ENCODE assay signal across 22 cellular contexts in genomic region chr17:7080445-7081041, GRCh38. TPM values are rescaled to one million over a fixed set of nuclear protein-coding genes. Genes with fewer than 3 reads are reported as not detected.
A peak's percentile ranks its signal among the peaks of the same experiment; 100 is the strongest.
DNase-seq lines count a peak whose midpoint lies in the region; ATAC-seq and TF ChIP-seq lines count a peak whose summit lies in the region.
"Had no signal": no experiment of that assay in that cellular context is flagged by ENCODE, and none has a peak within 500 bp of the region (broad histone marks: within the 10 kb centered on the region; RNA-seq: fewer than 3 reads in every experiment).

No MANE protein-coding gene starts in this region.

- CTCF ChIA-PET in activated CD8-positive, alpha-beta memory T cell treated with anti-CD3 and anti-CD28 coated beads, Interleukin-2, amount 10 ng/mL, durations not matched to agents 7 days and 5 days (lab: Charles Lee): interaction anchor here (1.0 to 2.0 kb wide), 4 partner anchors 29 to 170 kb away, joined by 3 to 10 read pairs (median 4); no protein-coding TSS in a partner anchor

- intact Hi-C loops in body of pancreas (cut with DNase I) (no loop called here), heart left ventricle (cut with DNase I) (no loop called here), tibial artery (cut with DNase I; ENCODE audit: low total_unique reads) (no loop called here)

- no peaks in the 10 kb centered on the region for H3K27me3 ChIP-seq in body of pancreas
- H3K27me3 ChIP-seq in heart left ventricle: no peaks in the 10 kb centered on the region
- no peaks in the 10 kb centered on the region for H3K27me3 ChIP-seq in muscle layer of duodenum (ENCODE audit: low read depth, low read length)
- peaks cover 0 to 2% of the 10 kb centered on the region in 2 donors for H3K27me3 ChIP-seq in tibial artery

- H3K4me3 Mint-ChIP-seq in type B pancreatic cell: no peak overlapping the region
- H3K4me3 Mint-ChIP-seq in activated CD8-positive, alpha-beta memory T cell treated with anti-CD3 and anti-CD28 coated beads, Interleukin-2, amount 10 ng/mL, durations not matched to agents 7 days and 5 days: no peak overlapping the region
- H3K4me3 Mint-ChIP-seq: activated naive CD8-positive, alpha-beta T cell treated with anti-CD3 and anti-CD28 coated beads, Interleukin-2, amount 10 ng/mL, durations not matched to agents 7 days and 5 days; activated T-cell treated with anti-CD3 and anti-CD28 coated beads, Interleukin-2, amount 50 U/mL, for 72 hours; brain had no signal

- no peaks in the 10 kb centered on the region for H3K36me3 Mint-ChIP-seq in type B pancreatic cell
- H3K36me3 Mint-ChIP-seq in activated CD8-positive, alpha-beta memory T cell treated with anti-CD3 and anti-CD28 coated beads, Interleukin-2, amount 10 ng/mL, durations not matched to agents 7 days and 5 days: no peaks in the 10 kb centered on the region
- H3K36me3 Mint-ChIP-seq: activated naive CD8-positive, alpha-beta T cell treated with anti-CD3 and anti-CD28 coated beads, Interleukin-2, amount 10 ng/mL, durations not matched to agents 7 days and 5 days; brain; CD8-positive, alpha-beta memory T cell had no signal

- peak; percentile 53 for ATAC-seq in body of pancreas
- peak; percentile 42 to 87 (median 72) for ATAC-seq in heart left ventricle
- no peak for ATAC-seq in activated CD8-positive, alpha-beta memory T cell treated with anti-CD3 and anti-CD28 coated beads, Interleukin-2, amount 10 ng/mL, durations not matched to agents 7 days and 5 days
- ATAC-seq in GM21423 (IDR thresholded peaks at IDR 0.05; ENCODE audit: unreplicated experiment): no peak
- ATAC-seq: activated T-cell treated with anti-CD3 and anti-CD28 coated beads, Interleukin-2, amount 50 U/mL, for 72 hours; SK-N-SH treated with all-trans-retinoic acid at 6 μM for 48 hours had no signal

- H3K4me1 Mint-ChIP-seq in type B pancreatic cell (ENCODE audit: unreplicated experiment): no peaks in the 10 kb centered on the region
- H3K4me1 Mint-ChIP-seq in activated CD8-positive, alpha-beta memory T cell treated with anti-CD3 and anti-CD28 coated beads, Interleukin-2, amount 10 ng/mL, durations not matched to agents 7 days and 5 days: peaks cover 28% of the 10 kb centered on the region
- H3K4me1 Mint-ChIP-seq: brain had no signal

- peak; percentile 18 to 38 (median 24) for DNase-seq in body of pancreas
- DNase-seq in heart left ventricle: peak in 3 of 5 donors; percentile 36 to 69 (median 61)
- DNase-seq in tibial artery: peak; percentile 72 to 78
- no peak for DNase-seq in type B pancreatic cell (ENCODE audit: extremely low spot score, unreplicated experiment)
- DNase-seq in activated CD8-positive, alpha-beta memory T cell treated with anti-CD3 and anti-CD28 coated beads, Interleukin-2, amount 10 ng/mL, durations not matched to agents 7 days and 5 days: no peak
- DNase-seq: activated CD4-positive, CD25-positive, alpha-beta regulatory T cell; activated naive CD8-positive, alpha-beta T cell treated with anti-CD3 and anti-CD28 coated beads, Interleukin-2, amount 10 ng/mL, durations not matched to agents 7 days and 5 days; activated T-cell treated with anti-CD3 and anti-CD28 coated beads, Interleukin-2, amount 50 U/mL, for 72 hours; CD8-positive, alpha-beta memory T cell; DMS53; NCI-H1092 treated with DMSO at 0.1 percent for 48 hours; NCI-H2081 treated with DMSO at 0.1 percent for 48 hours; NCI-H510A; nucleus accumbens; stimulated activated CD4-positive, alpha-beta T cell treated with anti-CD3 and anti-CD28 coated beads, Interleukin-2, amount 100 ng/mL, for 24 hours; T-helper 9 cell had no signal

- H3K4me1 ChIP-seq in body of pancreas: no peaks in the 10 kb centered on the region
- H3K4me1 ChIP-seq in heart left ventricle: peaks cover 0 to 39% (median 0%) of the 10 kb centered on the region in 12 donors
- H3K4me1 ChIP-seq in muscle layer of duodenum (ENCODE audit: control insufficient read depth in 1 of 2, insufficient read depth in 2 of 2, low read length in 2 of 2): no peaks in the 10 kb centered on the region
- H3K4me1 ChIP-seq in tibial artery: peaks cover 0 to 4% (median 0%) of the 10 kb centered on the region in 4 donors

- no peak overlapping the region for H3K27ac Mint-ChIP-seq in type B pancreatic cell
- no peak overlapping the region for H3K27ac Mint-ChIP-seq in activated CD8-positive, alpha-beta memory T cell treated with anti-CD3 and anti-CD28 coated beads, Interleukin-2, amount 10 ng/mL, durations not matched to agents 7 days and 5 days
- H3K27ac Mint-ChIP-seq: activated naive CD8-positive, alpha-beta T cell treated with anti-CD3 and anti-CD28 coated beads, Interleukin-2, amount 10 ng/mL, durations not matched to agents 7 days and 5 days; activated T-cell treated with anti-CD3 and anti-CD28 coated beads, Interleukin-2, amount 50 U/mL, for 72 hours; brain had no signal

- H3K27ac ChIP-seq in body of pancreas (no peak overlapping the region), heart left ventricle (peak overlapping the region in 5 of 12 donors; percentile 24 to 63 (median 34)), muscle layer of duodenum (ENCODE audit: low read length) (peak overlapping the region; percentile 23), tibial artery (no peak overlapping the region)

- H3K4me3 ChIP-seq in body of pancreas (no peak overlapping the region), heart left ventricle (peak overlapping the region in 1 of 12 donors; percentile 47), muscle layer of duodenum (ENCODE audit: low read depth in 1 of 2, low read length in 2 of 2) (no peak overlapping the region), tibial artery (no peak overlapping the region)

- H3K36me3 ChIP-seq in body of pancreas (replicated peaks in 1 of 2; ENCODE audit: insufficient read depth in 1 of 2, low read depth in 2 of 2): no peaks in the 10 kb centered on the region
- no peaks in the 10 kb centered on the region for H3K36me3 ChIP-seq in heart left ventricle
- H3K36me3 ChIP-seq in muscle layer of duodenum (ENCODE audit: control insufficient read depth in 1 of 2, insufficient read depth in 2 of 2, low read length in 2 of 2): no peaks in the 10 kb centered on the region
- no peaks in the 10 kb centered on the region for H3K36me3 ChIP-seq in tibial artery

- H3K27me3 Mint-ChIP-seq in type B pancreatic cell: peaks cover 13% of the 10 kb centered on the region
- peaks cover 40% of the 10 kb centered on the region for H3K27me3 Mint-ChIP-seq in activated CD8-positive, alpha-beta memory T cell treated with anti-CD3 and anti-CD28 coated beads, Interleukin-2, amount 10 ng/mL, durations not matched to agents 7 days and 5 days

- H3K9me3 Mint-ChIP-seq in type B pancreatic cell: no peaks in the 10 kb centered on the region
- H3K9me3 Mint-ChIP-seq in activated CD8-positive, alpha-beta memory T cell treated with anti-CD3 and anti-CD28 coated beads, Interleukin-2, amount 10 ng/mL, durations not matched to agents 7 days and 5 days (ENCODE audit: low read depth): no peaks in the 10 kb centered on the region
- H3K9me3 Mint-ChIP-seq: activated T-cell treated with anti-CD3 and anti-CD28 coated beads, Interleukin-2, amount 50 U/mL, for 72 hours; CD8-positive, alpha-beta memory T cell had no signal

- TF ChIP-seq POLR2A in body of pancreas (IDR thresholded peaks at IDR 0.05) (no peak), heart left ventricle (IDR thresholded peaks at IDR 0.05) (no peak)

- H3K9me3 ChIP-seq in body of pancreas: no peaks in the 10 kb centered on the region
- peaks cover 0 to 3% (median 0%) of the 10 kb centered on the region in 12 donors for H3K9me3 ChIP-seq in heart left ventricle
- H3K9me3 ChIP-seq in muscle layer of duodenum (ENCODE audit: control insufficient read depth in 1 of 2, low read length in 2 of 2): no peaks in the 10 kb centered on the region
- H3K9me3 ChIP-seq in tibial artery: no peaks in the 10 kb centered on the region

- 57% methylated on average over 10 of the region's 10 CpGs for WGBS in body of pancreas, 2 donors
- WGBS in heart left ventricle, 4 donors: 57 to 65% (median 64%) methylated on average over 10 of the region's 10 CpGs

- TF ChIP-seq CTCF in body of pancreas (IDR thresholded peaks at IDR 0.05): no peak
- TF ChIP-seq CTCF in heart left ventricle (IDR thresholded peaks at IDR 0.05): no peak
- TF ChIP-seq CTCF in tibial artery (IDR thresholded peaks at IDR 0.05): no peak
- no peak for TF ChIP-seq CTCF in type B pancreatic cell (conservative IDR thresholded peaks at IDR 0.05)

RNA-seq across cellular contexts. Expression of gene CLEC10A, which starts 0.5 kb away (rescaled TPM):
- 1 to 10 TPM in 1 of 2 donors, under 1 TPM in 1; 0.33 to 1.0 TPM for total RNA-seq in body of pancreas
- 10 to 100 TPM in 2 of 9 donors, 1 to 10 TPM in 7; 1.5 to 30.1 (median 3.5) TPM for total RNA-seq in heart left ventricle
- polyA plus RNA-seq in heart left ventricle: 1 to 10 TPM; 1.8 to 2.7 TPM
- total RNA-seq in type B pancreatic cell (ENCODE audit: low replicate concordance): not detected in 2 replicates
- not detected for total RNA-seq in activated CD8-positive, alpha-beta memory T cell treated with anti-CD3 and anti-CD28 coated beads, Interleukin-2, amount 10 ng/mL, durations not matched to agents 7 days and 5 days
- total RNA-seq: activated T-cell treated with anti-CD3 and anti-CD28 coated beads, Interleukin-2, amount 50 U/mL, for 72 hours; endothelial cell of umbilical vein; kidney epithelial cell had no signal
- polyA plus RNA-seq: CD8-positive, alpha-beta memory T cell had no signal

RNA-seq across cellular contexts. Expression of gene ASGR2, which starts 34.1 kb away (rescaled TPM):
- not detected for total RNA-seq in body of pancreas
- total RNA-seq in heart left ventricle: 1 to 10 TPM in 1 of 9 donors, under 1 TPM in 2, not detected in 6; 0.29 to 2.1 (median 0.39) TPM
- polyA plus RNA-seq in heart left ventricle: under 1 TPM in 1 of 2 donors, not detected in 1; 0.28 TPM
- total RNA-seq in type B pancreatic cell (ENCODE audit: low replicate concordance): 0.82 and 1.3 TPM in 2 replicates
- total RNA-seq in activated CD8-positive, alpha-beta memory T cell treated with anti-CD3 and anti-CD28 coated beads, Interleukin-2, amount 10 ng/mL, durations not matched to agents 7 days and 5 days: not detected
- total RNA-seq: activated naive CD8-positive, alpha-beta T cell treated with anti-CD3 and anti-CD28 coated beads, Interleukin-2, amount 10 ng/mL, durations not matched to agents 7 days and 5 days; activated T-cell treated with anti-CD3 and anti-CD28 coated beads, Interleukin-2, amount 50 U/mL, for 72 hours; CD8-positive, alpha-beta memory T cell; endothelial cell of umbilical vein; kidney epithelial cell had no signal
- polyA plus RNA-seq: CD8-positive, alpha-beta memory T cell; endothelial cell of umbilical vein had no signal

RNA-seq across cellular contexts. Expression of gene SLC16A11, which starts 36.7 kb away (rescaled TPM):
- total RNA-seq in body of pancreas (10 to 100 TPM in 1 of 2 donors, 1 to 10 TPM in 1; 4.2 to 10.9 TPM), heart left ventricle (under 1 TPM in 8 of 9 donors, not detected in 1; 0.19 to 1.00 (median 0.79) TPM), type B pancreatic cell (ENCODE audit: low replicate concordance) (3.9 and 10.5 TPM in 2 replicates)
- 1 to 10 TPM in 1 of 2 donors, under 1 TPM in 1; 0.68 to 1.4 TPM for polyA plus RNA-seq in heart left ventricle
- 1 to 10 TPM; 1.2 to 1.3 TPM for total RNA-seq in activated CD8-positive, alpha-beta memory T cell treated with anti-CD3 and anti-CD28 coated beads, Interleukin-2, amount 10 ng/mL, durations not matched to agents 7 days and 5 days
- total RNA-seq: kidney epithelial cell had no signal

RNA-seq across cellular contexts. Expression of gene SLC16A13, which starts 44.7 kb away (rescaled TPM):
- 1 to 10 TPM in 1 of 2 donors, not detected in 1; 1.6 TPM for total RNA-seq in body of pancreas
- total RNA-seq in heart left ventricle: 1 to 10 TPM in 8 of 9 donors, under 1 TPM in 1; 0.83 to 2.1 (median 1.1) TPM
- polyA plus RNA-seq in heart left ventricle: under 1 TPM; 0.87 to 0.95 TPM
- 13.5 and 15.5 TPM in 2 replicates for total RNA-seq in type B pancreatic cell (ENCODE audit: low replicate concordance)
- 10 to 100 TPM; 19.0 to 34.1 TPM for total RNA-seq in activated CD8-positive, alpha-beta memory T cell treated with anti-CD3 and anti-CD28 coated beads, Interleukin-2, amount 10 ng/mL, durations not matched to agents 7 days and 5 days

RNA-seq across cellular contexts. Expression of gene BCL6B, which starts 57.7 kb away (rescaled TPM):
- total RNA-seq in body of pancreas (1 to 10 TPM; 1.6 to 8.9 TPM), heart left ventricle (10 to 100 TPM in 6 of 9 donors, 1 to 10 TPM in 3; 9.0 to 32.8 (median 14.9) TPM), type B pancreatic cell (ENCODE audit: low replicate concordance) (not detected in 2 replicates)
- polyA plus RNA-seq in heart left ventricle: 10 to 100 TPM in 1 of 2 donors, 1 to 10 TPM in 1; 5.9 to 10.3 TPM
- 1 to 10 TPM in 1 of 2 experiments, under 1 TPM in 1; 0.85 to 6.7 TPM for total RNA-seq in activated CD8-positive, alpha-beta memory T cell treated with anti-CD3 and anti-CD28 coated beads, Interleukin-2, amount 10 ng/mL, durations not matched to agents 7 days and 5 days

Comparison
In these comparisons a context has a peak if more than half of its experiments do, and no peak if none do; other contexts are left out.
1. ATAC-seq: peak in body of pancreas (single experiment) and heart left ventricle (4 of 4); none in activated CD8-positive, alpha-beta memory T cell treated with anti-CD3 and anti-CD28 coated beads, Interleukin-2, amount 10 ng/mL, durations not matched to agents 7 days and 5 days (single experiment) and GM21423 (single experiment).
2. DNase-seq: peak in body of pancreas (4 of 4), heart left ventricle (3 of 5) and tibial artery (2 of 2); none in type B pancreatic cell (single experiment) and activated CD8-positive, alpha-beta memory T cell treated with anti-CD3 and anti-CD28 coated beads, Interleukin-2, amount 10 ng/mL, durations not matched to agents 7 days and 5 days (single experiment).